ENCODE assay signal across 17 cellular contexts in the genomic region with DNA sequence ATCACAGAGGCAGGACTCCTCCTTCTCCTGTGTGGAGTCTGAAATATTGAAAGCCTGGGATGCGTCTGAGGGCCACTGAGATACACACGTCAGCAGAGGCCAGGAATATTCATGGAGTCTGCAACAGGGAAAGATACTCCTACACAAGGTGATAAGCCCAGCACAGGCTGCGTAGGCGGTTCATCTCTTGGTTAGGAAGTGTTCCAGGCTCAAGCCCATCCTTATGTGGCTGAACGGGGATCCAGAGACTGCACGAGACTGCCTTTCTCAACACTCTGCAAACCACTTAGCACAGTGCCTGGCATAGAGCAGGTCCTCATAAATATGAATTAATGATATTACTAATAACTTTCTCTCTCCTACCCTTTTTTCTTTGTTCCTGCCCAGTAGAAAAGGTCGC. TPM values are rescaled to one million over a fixed set of nuclear protein-coding genes. Genes with fewer than 3 reads are reported as not detected.
DNase-seq lines count a peak whose midpoint lies in the region; ATAC-seq, FAIRE-seq and TF ChIP-seq lines count a peak whose summit lies in the region.
"Had no signal": no experiment of that assay in that cellular context is flagged by ENCODE, and none has a peak within 500 bp of the region (broad histone marks: within the 10 kb centered on the region; RNA-seq: fewer than 3 reads in every experiment).

No MANE protein-coding gene starts in this region.

- no peak overlapping the region for H4K91ac ChIP-seq in H1 (replicated peaks; ENCODE audit: insufficient read length, low read length)

- H3K18ac ChIP-seq in H1 (ENCODE audit: extremely low read depth, low read length) = no peak overlapping the region

- no peak for TF ChIP-seq RAD21 in H1 (IDR thresholded peaks at IDR 0.05 in 1 of 2, conservative IDR thresholded peaks at IDR 0.05 in 1 of 2; ENCODE audit: low read depth in 2 of 2, low read length in 2 of 2)

- no peak overlapping the region for H2BK15ac ChIP-seq in H1 (ENCODE audit: low read length)

- no peak overlapping the region for H3K56ac ChIP-seq in H1 (replicated peaks; ENCODE audit: insufficient read length, low read depth, low read length)

- no peak overlapping the region for H2BK20ac ChIP-seq in H1 (ENCODE audit: low read length)

- H3K23me2 ChIP-seq in H1 (ENCODE audit: low read depth, low read length) = no peaks in the 10 kb centered on the region; the same call in 1 of the 2 replicates

- TF ChIP-seq CTCF in H1 (IDR thresholded peaks at IDR 0.05; ENCODE audit: control extremely low read depth in 1 of 3, insufficient read depth in 1 of 3, low read depth in 1 of 3, low read length in 3 of 3) (no peak), foreskin fibroblast (IDR thresholded peaks at IDR 0.05; ENCODE audit: low read depth, low read length) (no peak)

- H4K5ac ChIP-seq in H1 (ENCODE audit: insufficient read length, low read depth, low read length) = no peak overlapping the region

- ATAC-seq in HG03175 (IDR thresholded peaks at IDR 0.05; ENCODE audit: unreplicated experiment) (no peak), GM18505 (IDR thresholded peaks at IDR 0.05; ENCODE audit: unreplicated experiment) (no peak)
- ATAC-seq: A549; CD8-positive, alpha-beta T cell had no signal

- H4K20me1 ChIP-seq in H1 (replicated peaks in 1 of 2; ENCODE audit: control insufficient read depth in 1 of 2, insufficient read depth in 2 of 2, low read length in 2 of 2) = no peaks in the 10 kb centered on the region

- H3K14ac ChIP-seq in H1 (ENCODE audit: insufficient read length) = no peak overlapping the region

- no peaks in the 10 kb centered on the region for H3K27me3 ChIP-seq in H1 (replicated peaks in 1 of 4; ENCODE audit: control insufficient read depth in 3 of 4, extremely low read depth in 1 of 4, insufficient read depth in 3 of 4, low read length in 3 of 4)

- H3K9ac ChIP-seq in H1 (replicated peaks in 1 of 4; ENCODE audit: extremely low read depth in 1 of 4, low read depth in 3 of 4, low read length in 3 of 4) = no peak overlapping the region

- no peaks in the 10 kb centered on the region for H3K36me3 ChIP-seq in H1 (ENCODE audit: control insufficient read depth in 2 of 4, insufficient read depth in 4 of 4, low read length in 3 of 4)

- POLR2A ChIA-PET in H1 (lab: Charles Lee; ENCODE audit: partially characterized antibody) = no interaction called here

- H3K4me2 ChIP-seq in H1 (ENCODE audit: insufficient read depth in 1 of 2, low read depth in 2 of 2, low read length in 2 of 2) = no peak overlapping the region
- H3K4me2 ChIP-seq: A549 had no signal

- peaks cover 0 to 2% (median 0%) of the 10 kb centered on the region in 4 experiments; a peak in 1 of 7 replicates for H3K4me1 ChIP-seq in H1 (replicated peaks in 1 of 4; ENCODE audit: control insufficient read depth in 3 of 4, insufficient read depth in 4 of 4, low read length in 3 of 4)
- H3K4me1 ChIP-seq: A549 had no signal

- no peak overlapping the region for H2AFZ ChIP-seq in H1 (ENCODE audit: low read length)

- TF ChIP-seq POLR2A in H1 (IDR thresholded peaks at IDR 0.05; ENCODE audit: control extremely low read depth in 1 of 2, low read depth in 2 of 2, low read length in 2 of 2) = no peak
- no peak for TF ChIP-seq POLR2A in GM18505 (IDR thresholded peaks at IDR 0.05; ENCODE audit: borderline replicate concordance, extremely low read depth, insufficient read depth, insufficient read length)

- no peak overlapping the region for H3K23ac ChIP-seq in H1 (ENCODE audit: insufficient read length)

- FAIRE-seq in H1 (lab: Jason Lieb, UNC) = no peak
- FAIRE-seq: A549, D721Med, GM12892, H54 had no signal

- H3K9me3 ChIP-seq in H1 (ENCODE audit: insufficient read depth in 2 of 2, low read depth in 1 of 2, low read length in 1 of 2) = no peaks in the 10 kb centered on the region

- H2BK5ac ChIP-seq in H1 (ENCODE audit: low read depth, low read length) = no peak overlapping the region

- no peak overlapping the region for H2BK12ac ChIP-seq in H1 (ENCODE audit: low read depth, low read length)

- no peaks in the 10 kb centered on the region for H3K79me1 ChIP-seq in H1 (ENCODE audit: low read depth, low read length)

- H2BK120ac ChIP-seq in H1 (replicated peaks; ENCODE audit: low read depth, low read length) = no peak overlapping the region

- CTCF ChIA-PET in H1 (lab: Charles Lee; ENCODE audit: partially characterized antibody) = no interaction called here

- no peaks in the 10 kb centered on the region for H3K79me2 ChIP-seq in H1 (ENCODE audit: control insufficient read depth in 1 of 2, insufficient read depth in 2 of 2, low read length in 2 of 2)

- no peak overlapping the region for H3K27ac ChIP-seq in H1 (ENCODE audit: low read depth, low read length)
- H3K27ac ChIP-seq: A549 had no signal

- no peak for TF ChIP-seq EP300 in H1 (IDR thresholded peaks at IDR 0.05; ENCODE audit: borderline replicate concordance in 1 of 2, low read depth in 2 of 2, low read length in 2 of 2)

- 0 out of 2 replicates have a peak overlapping the region, but pooled peaks have one; percentile 5 for H4K8ac ChIP-seq in H1 (ENCODE audit: extremely low read depth, insufficient read depth, low read length)

- DNase-seq in amniotic epithelial cell (ENCODE audit: low read depth) (peak; percentile 63), H1 (ENCODE audit: low read depth in 1 of 2, low spot score in 2 of 2) (no peak), posterior cingulate gyrus (peak in 8 of 10 donors; percentile 28 to 88 (median 47)), foreskin fibroblast (no peak)
- no peak for DNase-seq in activated CD4-positive, alpha-beta T cell treated with anti-CD3 and anti-CD28 coated beads, Interleukin-2, amount 50 U/mL, for 4 hours
- DNase-seq: CD8-positive, alpha-beta T cell; COR-L47; DMS153; DMS79 treated with DMSO at 0.1 percent for 48 hours; GDM1; IMR-90 had no signal

- H2AK5ac ChIP-seq in H1 (ENCODE audit: low read depth, low read length) = no peak overlapping the region

- intact Hi-C loops in posterior cingulate gyrus (cut with DNase I) = no loop called here

- no peak overlapping the region for H3K4ac ChIP-seq in H1 (replicated peaks; ENCODE audit: insufficient read length, low read depth, low read length)

- 86% methylated on average over 7 of the region's 7 CpGs; no CpG with 5 or more reads in 1 of the 2 experiments for WGBS in H1 (ENCODE audit: extremely low coverage in 1 of 2, insufficient coverage in 1 of 2, insufficient read length in 1 of 2, insufficient replicate concordance in 2 of 2, low coverage in 1 of 2, low lambda C conversion rate in 2 of 2, missing lambda C conversion rate in 1 of 2), 2 experiments

- H3K4me3 ChIP-seq in H1 (ENCODE audit: extremely low read depth in 1 of 4, insufficient read depth in 2 of 4, low read depth in 3 of 4, low read length in 4 of 4) = no peak overlapping the region
- H3K4me3 ChIP-seq in foreskin fibroblast (ENCODE audit: low read depth in 1 of 2, low read length in 2 of 2) = no peak overlapping the region
- H3K4me3 ChIP-seq: A549 had no signal

TF ChIP-seq in H1, 55 proteins besides CTCF, POLR2A, EP300 and RAD21:
- TF ChIP-seq POU5F1 (IDR thresholded peaks at IDR 0.05; ENCODE audit: low read depth, low read length) (no peak), CTBP2 (IDR thresholded peaks at IDR 0.05; ENCODE audit: borderline replicate concordance, insufficient read depth, insufficient read length, low read length) (no peak), CBX5 (IDR thresholded peaks at IDR 0.05; ENCODE audit: low read depth, low read length) (no peak), EZH2 (IDR thresholded peaks at IDR 0.05; ENCODE audit: low read depth, low read length, severe bottlenecking) (no peak), CHD2 (IDR thresholded peaks at IDR 0.05; ENCODE audit: low read length) (no peak), ZNF274 (IDR thresholded peaks at IDR 0.05; ENCODE audit: borderline replicate concordance, extremely low read depth, low read length) (no peak), SP1 (IDR thresholded peaks at IDR 0.05; ENCODE audit: low read depth, low read length) (no peak), SIRT6 (IDR thresholded peaks at IDR 0.05; ENCODE audit: low read length) (no peak), ASH2L (IDR thresholded peaks at IDR 0.05; ENCODE audit: low read length) (no peak), TBP (IDR thresholded peaks at IDR 0.05; ENCODE audit: low read depth, low read length) (no peak), TAF7 (optimal IDR thresholded peaks at IDR 0.05; ENCODE audit: borderline replicate concordance, low read depth, low read length) (no peak), SRF (IDR thresholded peaks at IDR 0.05; ENCODE audit: low read depth, low read length) (no peak)

RNA-seq across cellular contexts. Expression of a gene that starts 29.2 kb away (rescaled TPM):
- total RNA-seq in H1 (2021; fragmentation: NEBNext Ultra II Directional; extraction: Animal tissue kit (Norgen Biotek cat#: 25700)) = 57.8 and 60.0 TPM in 2 replicates
- 4.0 and 7.3 TPM in 2 replicates for polyA plus RNA-seq in H1 (2011; rRNA removed)
- polyA plus RNA-seq in H1 (2011; cell fraction: cytosol; rRNA removed) = 11.4 TPM
- 12.9 TPM for polyA plus RNA-seq in H1 (2011; cell fraction: nucleus; rRNA removed)
- polyA plus RNA-seq in H1 (2012, experiment 1 of 2) = 18.9 to 38.0 TPM (median 21.7 TPM) in 4 replicates
- 1.9 TPM for polyA plus RNA-seq in H1 (2012, experiment 2 of 2)
- 20.0 TPM for polyA plus RNA-seq in H1 (2013, experiment 1 of 2)
- 19.5 TPM for polyA plus RNA-seq in H1 (2013, experiment 2 of 2)
- polyA minus RNA-seq in H1 (2011; rRNA and poly(A)+ RNA removed) = 14.4 and 24.4 TPM in 2 replicates
- 22.1 TPM for polyA minus RNA-seq in H1 (2011; cell fraction: cytosol; rRNA and poly(A)+ RNA removed)
- 29.5 TPM for polyA minus RNA-seq in H1 (2011; cell fraction: nucleus; rRNA and poly(A)+ RNA removed)

Comparison
In these comparisons a context has a peak if more than half of its experiments do, and no peak if none do; other contexts are left out.
1. DNase-seq: peak in amniotic epithelial cell (single experiment) and posterior cingulate gyrus (8 of 10); none in H1 (0 of 2), activated CD4-positive, alpha-beta T cell treated with anti-CD3 and anti-CD28 coated beads, Interleukin-2, amount 50 U/mL, for 4 hours (0 of 2) and foreskin fibroblast (0 of 2).